Comparison of ENCODE assay signal across 13 cellular contexts in the genomic region with DNA sequence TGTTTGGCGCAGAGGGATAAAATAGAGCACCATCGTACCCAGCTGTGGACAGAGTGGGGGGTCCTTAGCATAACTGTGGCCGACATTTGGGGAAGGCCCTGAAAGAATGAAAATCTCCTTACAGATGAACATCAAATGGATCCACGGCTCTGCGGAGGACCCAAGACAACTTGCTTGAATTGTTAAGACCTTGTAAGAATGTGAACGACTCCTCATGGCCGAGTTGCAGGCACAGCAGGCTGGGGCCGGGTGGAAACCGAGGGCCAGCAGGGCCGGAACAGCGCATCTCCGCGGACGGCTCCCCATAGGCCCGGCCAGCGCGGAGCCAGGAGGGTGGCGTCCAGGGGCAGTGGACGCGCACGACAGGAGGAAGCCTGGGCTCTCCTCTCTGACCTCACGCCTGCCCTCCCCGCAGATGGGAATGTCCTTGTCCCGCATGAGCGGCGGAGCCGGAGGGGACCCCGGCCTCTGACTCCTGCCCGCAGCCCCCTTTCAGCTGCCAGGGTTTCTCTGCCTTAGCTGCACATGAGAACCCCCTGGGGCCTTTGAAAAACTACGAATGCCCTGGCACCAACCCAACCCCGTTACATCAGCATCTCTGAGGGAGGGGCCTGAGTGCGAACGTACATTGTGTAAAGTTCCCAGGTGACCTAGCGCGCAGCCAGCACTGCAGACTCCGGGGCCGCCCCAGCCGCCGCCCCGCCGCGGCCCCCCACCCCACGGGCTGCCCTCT. TPM values are rescaled to one million over a fixed set of nuclear protein-coding genes. Genes with fewer than 3 reads are reported as not detected.
A peak's percentile ranks its signal among the peaks of the same experiment; 100 is the strongest.
DNase-seq lines count a peak whose midpoint lies in the region; ATAC-seq and TF ChIP-seq lines count a peak whose summit lies in the region.
"Had no signal": no experiment of that assay in that cellular context is flagged by ENCODE, and none has a peak within 500 bp of the region (broad histone marks: within the 10 kb centered on the region; RNA-seq: fewer than 3 reads in every experiment).

No MANE protein-coding gene starts in this region.

- no peaks in the 10 kb centered on the region for H3K4me1 Mint-ChIP-seq in stimulated activated memory B cell treated with anti-CD40 and anti-IgM and Interleukin-4, amounts not matched to agents 10 μg/mL and 1 μg/mL and 100 μg/mL, for 72 hours

- no peak overlapping the region for H3K27ac Mint-ChIP-seq in stimulated activated memory B cell treated with anti-CD40 and anti-IgM and Interleukin-4, amounts not matched to agents 10 μg/mL and 1 μg/mL and 100 μg/mL, for 72 hours

- no peak for TF ChIP-seq POLR2A in adrenal gland (IDR thresholded peaks at IDR 0.05)

- 21 to 55% (median 26%) methylated on average over 17 to 43 of the region's 43 CpGs for WGBS in adrenal gland, 4 donors

- no peak for ATAC-seq in stimulated activated memory B cell treated with anti-CD40 and anti-IgM and Interleukin-4, amounts not matched to agents 10 μg/mL and 1 μg/mL and 100 μg/mL, for 72 hours
- ATAC-seq in HG02885 (IDR thresholded peaks at IDR 0.05; ENCODE audit: poor library complexity, unreplicated experiment) = no peak
- no peak for ATAC-seq in HG02623 (IDR thresholded peaks at IDR 0.05; ENCODE audit: unreplicated experiment)

- peaks cover 8% of the 10 kb centered on the region for H3K9me3 Mint-ChIP-seq in stimulated activated memory B cell treated with anti-CD40 and anti-IgM and Interleukin-4, amounts not matched to agents 10 μg/mL and 1 μg/mL and 100 μg/mL, for 72 hours

- H3K27me3 Mint-ChIP-seq in stimulated activated memory B cell treated with anti-CD40 and anti-IgM and Interleukin-4, amounts not matched to agents 10 μg/mL and 1 μg/mL and 100 μg/mL, for 72 hours = peaks cover 55% of the 10 kb centered on the region

- no peak overlapping the region for H3K27ac ChIP-seq in adrenal gland
- H3K27ac ChIP-seq: SJSA1 had no signal

- intact Hi-C loops in adrenal gland (cut with DNase I) = no loop called here

- no peak for TF ChIP-seq CTCF in adrenal gland (IDR thresholded peaks at IDR 0.05)

- no peaks in the 10 kb centered on the region for H3K36me3 ChIP-seq in adrenal gland (replicated peaks in 1 of 2)
- H3K36me3 ChIP-seq: SJSA1 had no signal

- no peak overlapping the region for H3K4me3 Mint-ChIP-seq in stimulated activated memory B cell treated with anti-CD40 and anti-IgM and Interleukin-4, amounts not matched to agents 10 μg/mL and 1 μg/mL and 100 μg/mL, for 72 hours

- H3K36me3 Mint-ChIP-seq in stimulated activated memory B cell treated with anti-CD40 and anti-IgM and Interleukin-4, amounts not matched to agents 10 μg/mL and 1 μg/mL and 100 μg/mL, for 72 hours = no peaks in the 10 kb centered on the region

- DNase-seq in HuH-7.5 (ENCODE audit: low spot score) (peak; percentile 46), adrenal gland (peak in 6 of 7 donors; percentile 8 to 65 (median 21)), NOMO-1 (lab: John Stamatoyannopoulos, UW; ENCODE audit: unreplicated experiment in 2 of 2) (no peak)
- peak; percentile 3 to 5 for DNase-seq in stimulated activated CD4-positive, alpha-beta T cell treated with anti-CD3 and anti-CD28 coated beads, Interleukin-1b, Interleukin-23, amount 100 ng/mL, for 4 hours (ENCODE audit: low read depth in 2 of 2)
- DNase-seq: DMS153, hippocampal formation, NCI-H146, small intestine had no signal

- H3K27me3 ChIP-seq in adrenal gland = peaks cover 6% of the 10 kb centered on the region
- H3K27me3 ChIP-seq: SJSA1 had no signal

- H3K4me1 ChIP-seq in adrenal gland (replicated peaks in 1 of 2) = no peaks in the 10 kb centered on the region

- H3K4me3 ChIP-seq in adrenal gland (peak overlapping the region in 1 of 4 donors; percentile 17), iPS-11a (ENCODE audit: low read depth, low read length) (peak overlapping the region; percentile 37)
- H3K4me3 ChIP-seq: SJSA1 had no signal

- no peaks in the 10 kb centered on the region for H3K9me3 ChIP-seq in adrenal gland (replicated peaks in 1 of 3)
- H3K9me3 ChIP-seq: SJSA1 had no signal

RNA-seq across cellular contexts. Expression of gene PTCH1, which starts 36.2 kb away (rescaled TPM):
- total RNA-seq in adrenal gland = 10 to 100 TPM in 6 of 8 donors, 1 to 10 TPM in 2; 5.7 to 29.8 (median 13.2) TPM
- 1 to 10 TPM; 2.5 to 6.8 (median 3.7) TPM for polyA plus RNA-seq in adrenal gland

Comparison
In these comparisons a context has a peak if more than half of its experiments do, and no peak if none do; other contexts are left out.
1. DNase-seq: peak in HuH-7.5 (single experiment), adrenal gland (6 of 7) and stimulated activated CD4-positive, alpha-beta T cell treated with anti-CD3 and anti-CD28 coated beads, Interleukin-1b, Interleukin-23, amount 100 ng/mL, for 4 hours (2 of 2); none in NOMO-1 (0 of 2).